In the genomic region with DNA sequence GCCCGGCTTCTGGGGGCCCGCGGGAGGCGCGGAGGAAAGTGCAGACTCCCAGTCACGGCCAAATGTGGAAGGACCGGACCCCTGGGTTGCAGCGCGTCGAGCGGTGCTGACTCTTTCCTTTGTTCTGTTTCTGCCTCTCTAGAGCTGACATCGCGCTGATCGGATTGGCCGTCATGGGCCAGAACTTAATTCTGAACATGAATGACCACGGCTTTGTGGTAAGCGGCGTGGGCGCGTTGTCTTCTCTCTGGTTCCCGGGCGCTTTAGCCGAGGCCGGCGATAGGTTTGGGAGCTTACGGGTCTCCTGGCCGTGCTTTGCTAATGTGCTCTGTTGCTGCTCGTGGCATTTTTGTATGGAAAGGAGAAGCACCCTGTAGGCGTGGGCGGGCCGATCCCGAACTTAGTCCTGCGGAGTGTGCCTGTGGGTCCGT, we compare ENCODE assay signal across 8 cellular contexts. TPM values are rescaled to one million over a fixed set of nuclear protein-coding genes. Genes with fewer than 3 reads are reported as not detected.
DNase-seq lines count a peak whose midpoint lies in the region; TF ChIP-seq lines count a peak whose summit lies in the region.

No MANE protein-coding gene starts in this region.

- peak overlapping the region; percentile 1 to 94 for H3K4me3 ChIP-seq in CD4-positive, alpha-beta memory T cell (ENCODE audit: low read length in 2 of 2)
- peak overlapping the region; percentile 62 for H3K4me3 ChIP-seq in HEK293 (ENCODE audit: low read depth, low read length)

- H3K36me3 Mint-ChIP-seq in CD4-positive, alpha-beta memory T cell: peaks cover 7 to 18% of the 10 kb centered on the region in 2 donors
- peaks cover 42% of the 10 kb centered on the region for H3K36me3 Mint-ChIP-seq in activated T-helper 2 cell treated with anti-CD3 and anti-CD28 coated beads, Interferon-gamma antibody, Interleukin-2, Interleukin-4, amounts not matched to agents 10 μg/mL and 5 μg/mL and 100 μg/mL, durations not matched to agents 14 hours and 24 hours and 36 hours (ENCODE audit: low read depth)
- H3K36me3 Mint-ChIP-seq in glutamatergic neuron (ENCODE audit: unreplicated experiment) (no peaks in the 10 kb centered on the region), osteocyte (ENCODE audit: unreplicated experiment) (peaks cover 19% of the 10 kb centered on the region)

- intact Hi-C loops in CD4-positive, alpha-beta memory T cell (cut with micrococcal nuclease): loop anchor here (1.0 kb wide), 1 partner anchor 75 kb away; a partner anchor contains a TSS
- intact Hi-C loops in activated T-helper 2 cell treated with anti-CD3 and anti-CD28 coated beads, Interferon-gamma antibody, Interleukin-2, Interleukin-4, amounts not matched to agents 10 μg/mL and 5 μg/mL and 100 μg/mL, durations not matched to agents 14 hours and 24 hours and 36 hours (cut with micrococcal nuclease): loop anchor here (2.0 kb wide), 1 partner anchor 75 kb away; a partner anchor contains a TSS

- H3K27ac Mint-ChIP-seq in CD4-positive, alpha-beta memory T cell: peak overlapping the region; percentile 45 to 92 (median 82)
- H3K27ac Mint-ChIP-seq in activated T-helper 2 cell treated with anti-CD3 and anti-CD28 coated beads, Interferon-gamma antibody, Interleukin-2, Interleukin-4, amounts not matched to agents 10 μg/mL and 5 μg/mL and 100 μg/mL, durations not matched to agents 14 hours and 24 hours and 36 hours: peak overlapping the region; percentile 80
- peak overlapping the region; percentile 99 for H3K27ac Mint-ChIP-seq in glutamatergic neuron (ENCODE audit: unreplicated experiment)
- H3K27ac Mint-ChIP-seq in osteocyte (ENCODE audit: unreplicated experiment): peak overlapping the region; percentile 90

- H3K4me1 Mint-ChIP-seq in CD4-positive, alpha-beta memory T cell: peaks cover 8 to 24% (median 18%) of the 10 kb centered on the region in 4 donors
- peaks cover 28% of the 10 kb centered on the region for H3K4me1 Mint-ChIP-seq in activated T-helper 2 cell treated with anti-CD3 and anti-CD28 coated beads, Interferon-gamma antibody, Interleukin-2, Interleukin-4, amounts not matched to agents 10 μg/mL and 5 μg/mL and 100 μg/mL, durations not matched to agents 14 hours and 24 hours and 36 hours (ENCODE audit: low read depth)
- H3K4me1 Mint-ChIP-seq in glutamatergic neuron (ENCODE audit: low read depth, unreplicated experiment): peaks cover 3% of the 10 kb centered on the region
- H3K4me1 Mint-ChIP-seq in osteocyte (ENCODE audit: unreplicated experiment): peaks cover 43% of the 10 kb centered on the region

- POLR2A ChIA-PET in CD4-positive, alpha-beta memory T cell (lab: Charles Lee; ENCODE audit: partially characterized antibody): interaction anchor here (0.6 to 1.9 kb wide), 10 partner anchors 9 to 1510 kb away, joined by 3 to 7 read pairs (median 3); a partner anchor contains a TSS
- POLR2A ChIA-PET in HEK293 (lab: Yijun Ruan, JAX): interaction anchor here (0.5 to 2.2 kb wide), 7 partner anchors 9 to 443 kb away, joined by 3 to 10 read pairs (median 5); a partner anchor contains a TSS

- CTCF ChIA-PET in CD4-positive, alpha-beta memory T cell (lab: Charles Lee; ENCODE audit: partially characterized antibody): interaction anchor here (2.3 to 2.5 kb wide), 2 partner anchors 12 to 30 kb away, joined by 8 to 12 read pairs; a partner anchor contains a TSS
- CTCF ChIA-PET in HEK293 (lab: Yijun Ruan, JAX): interaction anchor here (0.7 to 1.6 kb wide), 4 partner anchors 22 to 190 kb away, joined by 3 to 10 read pairs (median 4); a partner anchor contains a TSS

- H3K4me3 Mint-ChIP-seq in CD4-positive, alpha-beta memory T cell: peak overlapping the region; percentile 86 to 96 (median 92)
- H3K4me3 Mint-ChIP-seq in activated T-helper 2 cell treated with anti-CD3 and anti-CD28 coated beads, Interferon-gamma antibody, Interleukin-2, Interleukin-4, amounts not matched to agents 10 μg/mL and 5 μg/mL and 100 μg/mL, durations not matched to agents 14 hours and 24 hours and 36 hours (ENCODE audit: low read depth): peak overlapping the region; percentile 92
- H3K4me3 Mint-ChIP-seq in glutamatergic neuron (ENCODE audit: unreplicated experiment) (peak overlapping the region; percentile 100), osteocyte (ENCODE audit: unreplicated experiment) (peak overlapping the region; percentile 91)

- H3K27me3 ChIP-seq in CD4-positive, alpha-beta memory T cell (ENCODE audit: insufficient read depth, low read length): no peaks in the 10 kb centered on the region

- H3K36me3 ChIP-seq in CD4-positive, alpha-beta memory T cell (ENCODE audit: insufficient read depth, low read length): peaks cover 12% of the 10 kb centered on the region
- H3K36me3 ChIP-seq in HEK293 (ENCODE audit: control insufficient read depth in 2 of 2, insufficient read depth in 1 of 2, low read length in 2 of 2): peaks cover 19 to 44% of the 10 kb centered on the region in 2 experiments

- no peaks in the 10 kb centered on the region for H3K27me3 Mint-ChIP-seq in CD4-positive, alpha-beta memory T cell
- no peaks in the 10 kb centered on the region for H3K27me3 Mint-ChIP-seq in activated T-helper 2 cell treated with anti-CD3 and anti-CD28 coated beads, Interferon-gamma antibody, Interleukin-2, Interleukin-4, amounts not matched to agents 10 μg/mL and 5 μg/mL and 100 μg/mL, durations not matched to agents 14 hours and 24 hours and 36 hours (ENCODE audit: low read depth)
- peaks cover 14% of the 10 kb centered on the region for H3K27me3 Mint-ChIP-seq in glutamatergic neuron (ENCODE audit: unreplicated experiment)
- no peaks in the 10 kb centered on the region for H3K27me3 Mint-ChIP-seq in osteocyte (ENCODE audit: unreplicated experiment)

- H3K9me3 Mint-ChIP-seq in CD4-positive, alpha-beta memory T cell: no peaks in the 10 kb centered on the region
- H3K9me3 Mint-ChIP-seq in activated T-helper 2 cell treated with anti-CD3 and anti-CD28 coated beads, Interferon-gamma antibody, Interleukin-2, Interleukin-4, amounts not matched to agents 10 μg/mL and 5 μg/mL and 100 μg/mL, durations not matched to agents 14 hours and 24 hours and 36 hours: no peaks in the 10 kb centered on the region
- peaks cover 19% of the 10 kb centered on the region for H3K9me3 Mint-ChIP-seq in glutamatergic neuron (ENCODE audit: unreplicated experiment)
- no peaks in the 10 kb centered on the region for H3K9me3 Mint-ChIP-seq in osteocyte (ENCODE audit: unreplicated experiment)

- H3K27ac ChIP-seq in CD4-positive, alpha-beta memory T cell (ENCODE audit: low read depth, low read length): peak overlapping the region; percentile 76
- H3K27ac ChIP-seq in HEK293 (ENCODE audit: extremely low read depth, low read depth, low read length): peak overlapping the region; percentile 86

- TF ChIP-seq CTCF in HEK293 (tag by site-specific recombination; IDR thresholded peaks at IDR 0.05) (no peak), glutamatergic neuron (IDR thresholded peaks at IDR 0.05; ENCODE audit: partially characterized antibody, unreplicated experiment) (no peak), osteocyte (IDR thresholded peaks at IDR 0.05) (no peak)

- peak in 1 of 5 donors; percentile 1 for DNase-seq in CD4-positive, alpha-beta memory T cell
- no peak for DNase-seq in activated T-helper 2 cell treated with anti-CD3 and anti-CD28 coated beads, Interferon-gamma antibody, Interleukin-2, Interleukin-4, amounts not matched to agents 10 μg/mL and 5 μg/mL and 100 μg/mL, durations not matched to agents 14 hours and 24 hours and 36 hours (ENCODE audit: low spot score)
- DNase-seq in glutamatergic neuron (peak; percentile 42), osteocyte (ENCODE audit: extremely low spot score, unreplicated experiment) (no peak), GF-D8 (lab: John Stamatoyannopoulos, UW) (no peak), COLO829 (ENCODE audit: low spot score) (no peak)
- DNase-seq in activated CD4-positive, alpha-beta T cell treated with anti-CD3 and anti-CD28 coated beads for 48 hours: no peak

- H3K4me1 ChIP-seq in CD4-positive, alpha-beta memory T cell (ENCODE audit: insufficient read depth, low read length): peaks cover 20% of the 10 kb centered on the region
- H3K4me1 ChIP-seq in HEK293 (ENCODE audit: control insufficient read depth, insufficient read depth, low read length): peaks cover 2% of the 10 kb centered on the region; the same call in 1 of the 2 replicates

- no peaks in the 10 kb centered on the region for H3K9me3 ChIP-seq in CD4-positive, alpha-beta memory T cell (ENCODE audit: control insufficient read depth in 1 of 2, low read length in 2 of 2)
- H3K9me3 ChIP-seq in HEK293 (ENCODE audit: control insufficient read depth, insufficient read depth, low read depth, low read length): no peaks in the 10 kb centered on the region

TF ChIP-seq in HEK293, 187 proteins besides CTCF, POLR2A, EP300 and RAD21 (continues in another document):
- TF ChIP-seq, protein P1, sequence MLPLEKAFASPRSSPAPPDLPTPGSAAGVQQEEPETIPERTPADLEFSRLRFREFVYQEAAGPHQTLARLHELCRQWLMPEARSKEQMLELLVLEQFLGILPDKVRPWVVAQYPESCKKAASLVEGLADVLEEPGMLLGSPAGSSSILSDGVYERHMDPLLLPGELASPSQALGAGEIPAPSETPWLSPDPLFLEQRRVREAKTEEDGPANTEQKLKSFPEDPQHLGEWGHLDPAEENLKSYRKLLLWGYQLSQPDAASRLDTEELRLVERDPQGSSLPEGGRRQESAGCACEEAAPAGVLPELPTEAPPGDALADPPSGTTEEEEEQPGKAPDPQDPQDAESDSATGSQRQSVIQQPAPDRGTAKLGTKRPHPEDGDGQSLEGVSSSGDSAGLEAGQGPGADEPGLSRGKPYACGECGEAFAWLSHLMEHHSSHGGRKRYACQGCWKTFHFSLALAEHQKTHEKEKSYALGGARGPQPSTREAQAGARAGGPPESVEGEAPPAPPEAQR (tag by site-specific recombination; IDR thresholded peaks at IDR 0.05): no peak

RNA-seq across cellular contexts. Expression of a gene that starts 0.6 kb away (rescaled TPM):
- total RNA-seq in CD4-positive, alpha-beta memory T cell: 10 to 100 TPM; 32.8 to 37.0 TPM
- polyA plus RNA-seq in CD4-positive, alpha-beta memory T cell: 10 to 100 TPM; 36.2 to 37.3 TPM
- total RNA-seq in activated T-helper 2 cell treated with anti-CD3 and anti-CD28 coated beads, Interferon-gamma antibody, Interleukin-2, Interleukin-4, amounts not matched to agents 10 μg/mL and 5 μg/mL and 100 μg/mL, durations not matched to agents 14 hours and 24 hours and 36 hours: 150 and 152 TPM in 2 replicates
- total RNA-seq in glutamatergic neuron (ENCODE audit: unreplicated experiment) (304 TPM), osteocyte (197 and 199 TPM in 2 replicates)

RNA-seq across cellular contexts. Expression of a gene that starts 30.7 kb away (rescaled TPM):
- total RNA-seq in CD4-positive, alpha-beta memory T cell: 1 to 10 TPM; 7.2 to 7.9 TPM
- polyA plus RNA-seq in CD4-positive, alpha-beta memory T cell: 10 to 100 TPM in 1 of 2 donors, 1 to 10 TPM in 1; 6.4 to 14.6 TPM
- 16.8 and 17.8 TPM in 2 replicates for total RNA-seq in activated T-helper 2 cell treated with anti-CD3 and anti-CD28 coated beads, Interferon-gamma antibody, Interleukin-2, Interleukin-4, amounts not matched to agents 10 μg/mL and 5 μg/mL and 100 μg/mL, durations not matched to agents 14 hours and 24 hours and 36 hours
- 9.3 TPM for total RNA-seq in glutamatergic neuron (ENCODE audit: unreplicated experiment)
- 12.0 and 14.1 TPM in 2 replicates for total RNA-seq in osteocyte

RNA-seq across cellular contexts. Expression of a gene that starts 50.3 kb away (rescaled TPM):
- total RNA-seq in CD4-positive, alpha-beta memory T cell: not detected
- not detected for polyA plus RNA-seq in CD4-positive, alpha-beta memory T cell
- total RNA-seq in activated T-helper 2 cell treated with anti-CD3 and anti-CD28 coated beads, Interferon-gamma antibody, Interleukin-2, Interleukin-4, amounts not matched to agents 10 μg/mL and 5 μg/mL and 100 μg/mL, durations not matched to agents 14 hours and 24 hours and 36 hours: 0.18 and 0.34 TPM in 2 replicates
- total RNA-seq in glutamatergic neuron (ENCODE audit: unreplicated experiment) (0.59 TPM), osteocyte (0.40 and 0.68 TPM in 2 replicates)
